Comparison of ENCODE assay signal across 13 cellular contexts in the genomic region with DNA sequence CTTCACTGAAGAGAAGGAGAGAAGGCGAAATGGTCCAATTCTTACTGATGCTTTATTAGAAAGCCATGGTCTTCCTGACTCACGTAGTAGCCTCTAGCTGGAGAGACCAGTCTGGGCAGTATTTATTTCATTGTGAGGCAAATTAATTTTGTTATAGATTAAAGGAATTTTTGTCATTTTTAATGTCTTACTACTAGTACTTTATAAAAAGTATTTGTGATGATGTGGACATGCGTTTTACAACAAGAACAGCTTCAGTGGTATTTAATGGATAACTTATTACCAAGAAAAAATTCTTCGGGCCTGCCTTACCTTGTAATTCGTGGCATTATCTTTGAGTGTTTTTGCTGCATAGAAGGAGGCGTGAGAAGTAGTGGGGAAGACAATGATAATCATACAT.
DNase-seq lines count a peak whose midpoint lies in the region; ATAC-seq and TF ChIP-seq lines count a peak whose summit lies in the region.
"Had no signal": no experiment of that assay in that cellular context is flagged by ENCODE, and none has a peak within 500 bp of the region (broad histone marks: within the 10 kb centered on the region; RNA-seq: fewer than 3 reads in every experiment).

No MANE protein-coding gene starts in this region.

- no peaks in the 10 kb centered on the region for H3K79me1 ChIP-seq in mesenchymal stem cell (replicated peaks; ENCODE audit: low read length, poor library complexity, severe bottlenecking)

- ATAC-seq in HG03442 (IDR thresholded peaks at IDR 0.05; ENCODE audit: unreplicated experiment): no peak

- peak overlapping the region; percentile 70 for H3K27ac ChIP-seq in mesenchymal stem cell (ENCODE audit: low read length, poor library complexity, severe bottlenecking)
- H3K27ac ChIP-seq: HL-60 had no signal

- no peak overlapping the region for H3K4ac ChIP-seq in mesenchymal stem cell (ENCODE audit: low read depth in 1 of 2, low read length in 2 of 2)

- no peaks in the 10 kb centered on the region for H3K9me3 ChIP-seq in mesenchymal stem cell (ENCODE audit: control insufficient read depth, low read length)
- H3K9me3 ChIP-seq: BE2C had no signal

- H4K8ac ChIP-seq in mesenchymal stem cell (ENCODE audit: low read length): no peak overlapping the region

- peak overlapping the region; percentile 61 for H3K4me3 Mint-ChIP-seq in Calu3 (ENCODE audit: low read depth, unreplicated experiment)
- H3K4me3 Mint-ChIP-seq: CD4-positive, CD25-positive, alpha-beta regulatory T cell; CD8-positive, alpha-beta memory T cell; H9 had no signal

- H3K9ac ChIP-seq in mesenchymal stem cell (ENCODE audit: low read length): no peak overlapping the region

- peak overlapping the region; percentile 46 for H3K27ac Mint-ChIP-seq in Calu3 (ENCODE audit: unreplicated experiment)
- H3K27ac Mint-ChIP-seq: CD4-positive, CD25-positive, alpha-beta regulatory T cell; CD8-positive, alpha-beta memory T cell; H9 had no signal

- no peaks in the 10 kb centered on the region for H3K36me3 ChIP-seq in mesenchymal stem cell (ENCODE audit: control insufficient read depth in 1 of 2, insufficient read depth in 2 of 2, low read depth in 1 of 2, low read length in 2 of 2)
- H3K36me3 ChIP-seq: BE2C had no signal

- H3K18ac ChIP-seq in mesenchymal stem cell (ENCODE audit: low read depth in 1 of 2, low read length in 2 of 2): no peak overlapping the region

- no peak overlapping the region for H2BK15ac ChIP-seq in mesenchymal stem cell (ENCODE audit: low read depth, poor library complexity, severe bottlenecking)

- intact Hi-C loops in Calu3 (cut with micrococcal nuclease; ENCODE audit: unreplicated experiment): loop anchor here (5.0 kb wide), 2 partner anchors 199 to 309 kb away; no protein-coding TSS in a partner anchor

- no peak overlapping the region for H3K4me2 ChIP-seq in mesenchymal stem cell (ENCODE audit: low read length, poor library complexity, severe bottlenecking)

- no peak overlapping the region for H3K23ac ChIP-seq in mesenchymal stem cell (ENCODE audit: low read length in 2 of 2)

- 66% methylated on average over 4 of the region's 6 CpGs for WGBS in mesenchymal stem cell

- CTCF ChIA-PET in Calu3 (lab: Charles Lee): interaction anchor here (0.6 to 2.2 kb wide), 2 partner anchors 22 to 200 kb away, joined by 3 to 6 read pairs; no protein-coding TSS in a partner anchor

- no peaks in the 10 kb centered on the region for H3K27me3 ChIP-seq in mesenchymal stem cell (ENCODE audit: control insufficient read depth in 1 of 2, insufficient read depth in 1 of 2, low read length in 2 of 2)

- H2BK120ac ChIP-seq in mesenchymal stem cell (ENCODE audit: low read depth, low read length): no peak overlapping the region

- no peaks in the 10 kb centered on the region for H3K9me3 Mint-ChIP-seq in Calu3 (ENCODE audit: low read depth, unreplicated experiment)

- no peak for TF ChIP-seq CTCF in Calu3 (IDR thresholded peaks at IDR 0.05; ENCODE audit: unreplicated experiment)

- no peaks in the 10 kb centered on the region for H3K27me3 Mint-ChIP-seq in Calu3 (ENCODE audit: unreplicated experiment)

- DNase-seq in Calu3 (no peak), glomerular visceral epithelial cell (ENCODE audit: extremely low spot score) (peak; percentile 3), mesenchymal stem cell (no peak), occipital lobe (lab: John Stamatoyannopoulos, UW) (no peak)
- no peak for DNase-seq in activated CD4-positive, alpha-beta T cell treated with anti-CD3 and anti-CD28 coated beads for 1 hour
- DNase-seq: BE2C; C1 segment of cervical spinal cord; CD4-positive, CD25-positive, alpha-beta regulatory T cell; CD8-positive, alpha-beta memory T cell; GF-D8; H9 had no signal

- no peak overlapping the region for H2AFZ ChIP-seq in mesenchymal stem cell (ENCODE audit: low read depth, low read length)

- H4K91ac ChIP-seq in mesenchymal stem cell (ENCODE audit: low read length): no peak overlapping the region

- H3K14ac ChIP-seq in mesenchymal stem cell (ENCODE audit: low read length in 2 of 2): no peak overlapping the region

- H2AK5ac ChIP-seq in mesenchymal stem cell (ENCODE audit: low read length, severe bottlenecking): no peak overlapping the region

- H3K4me1 ChIP-seq in mesenchymal stem cell (ENCODE audit: control insufficient read depth, insufficient read depth, low read depth, low read length): peaks cover 4% of the 10 kb centered on the region
- H3K4me1 ChIP-seq: BE2C had no signal

- peaks cover 49% of the 10 kb centered on the region for H3K4me1 Mint-ChIP-seq in Calu3 (ENCODE audit: low read depth, unreplicated experiment)
- H3K4me1 Mint-ChIP-seq: CD4-positive, CD25-positive, alpha-beta regulatory T cell; CD8-positive, alpha-beta memory T cell had no signal

- no peak overlapping the region for H2BK5ac ChIP-seq in mesenchymal stem cell (ENCODE audit: low read depth, low read length, poor library complexity, severe bottlenecking)

- no peak overlapping the region for H3K4me3 ChIP-seq in mesenchymal stem cell (ENCODE audit: insufficient read depth in 1 of 2, low read depth in 1 of 2, low read length in 2 of 2)

- no peak overlapping the region for H2BK12ac ChIP-seq in mesenchymal stem cell (ENCODE audit: low read length in 2 of 2)

- peaks cover 9% of the 10 kb centered on the region for H3K36me3 Mint-ChIP-seq in Calu3 (ENCODE audit: insufficient read depth, unreplicated experiment)
- H3K36me3 Mint-ChIP-seq: CD4-positive, CD25-positive, alpha-beta regulatory T cell; CD8-positive, alpha-beta memory T cell had no signal

- no TSS peak for BruUV-seq in Calu3 (replicated peaks; lab: Mats Ljungman, UMichigan)
